In the genomic region with DNA sequence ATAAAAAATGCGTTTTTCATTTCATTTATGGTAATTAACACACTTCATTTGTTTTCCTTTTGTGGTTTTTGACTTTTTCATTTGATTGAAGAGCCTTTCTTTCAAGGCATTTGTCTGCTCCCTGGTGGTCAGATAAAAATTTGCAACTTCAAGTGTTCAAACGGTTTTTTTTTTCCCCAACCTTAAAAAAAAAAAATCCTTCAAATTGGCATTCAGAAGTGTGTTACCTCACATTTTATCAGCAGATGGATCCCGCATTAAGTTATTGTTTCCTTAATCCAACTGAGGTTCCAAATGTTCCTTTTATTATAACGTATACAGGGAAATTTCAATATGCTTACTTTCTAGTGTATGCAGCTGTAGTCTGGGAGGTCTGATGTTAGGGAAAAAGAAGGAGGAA, we compare ENCODE assay signal across 8 cellular contexts. TPM values are rescaled to one million over a fixed set of nuclear protein-coding genes. Genes with fewer than 3 reads are reported as not detected.
A peak's percentile ranks its signal among the peaks of the same experiment; 100 is the strongest.
DNase-seq lines count a peak whose midpoint lies in the region; ATAC-seq and TF ChIP-seq lines count a peak whose summit lies in the region.

No MANE protein-coding gene starts in this region.

- no peak overlapping the region for H3K4me3 ChIP-seq in BE2C (ENCODE audit: low read depth, low read length)
- H3K4me3 ChIP-seq in cardiac fibroblast (replicated peaks in 1 of 2; ENCODE audit: low read depth in 2 of 2, low read length in 2 of 2): no peak overlapping the region

- H3K4me1 Mint-ChIP-seq in nephron: peaks cover 29% of the 10 kb centered on the region
- H3K4me1 Mint-ChIP-seq in stimulated activated naive CD8-positive, alpha-beta T cell treated with anti-CD3 and anti-CD28 coated beads, Interleukin-15, amount 100 ng/mL, for 72 hours: no peaks in the 10 kb centered on the region

- no peaks in the 10 kb centered on the region for H3K36me3 ChIP-seq in BE2C

- H3K9me3 ChIP-seq in BE2C: no peaks in the 10 kb centered on the region

- ATAC-seq in GM19351 (IDR thresholded peaks at IDR 0.05; ENCODE audit: unreplicated experiment) (peak; percentile 33), GM19467 (IDR thresholded peaks at IDR 0.05; ENCODE audit: unreplicated experiment) (no peak), HG03159 (IDR thresholded peaks at IDR 0.05; ENCODE audit: unreplicated experiment) (no peak)
- ATAC-seq in stimulated activated naive CD8-positive, alpha-beta T cell treated with anti-CD3 and anti-CD28 coated beads, Interleukin-15, amount 100 ng/mL, for 72 hours: no peak

- H3K4me3 Mint-ChIP-seq in nephron: peak overlapping the region in 1 of 3 experiments; percentile 28
- H3K4me3 Mint-ChIP-seq in stimulated activated naive CD8-positive, alpha-beta T cell treated with anti-CD3 and anti-CD28 coated beads, Interleukin-15, amount 100 ng/mL, for 72 hours: no peak overlapping the region

- H3K36me3 Mint-ChIP-seq in nephron (ENCODE audit: low read depth): no peaks in the 10 kb centered on the region

- no peaks in the 10 kb centered on the region for H3K27me3 ChIP-seq in BE2C

- no peaks in the 10 kb centered on the region for H3K9me3 Mint-ChIP-seq in nephron
- no peaks in the 10 kb centered on the region for H3K9me3 Mint-ChIP-seq in stimulated activated naive CD8-positive, alpha-beta T cell treated with anti-CD3 and anti-CD28 coated beads, Interleukin-15, amount 100 ng/mL, for 72 hours

- H3K4me1 ChIP-seq in BE2C: peaks cover 4% of the 10 kb centered on the region; the same call in 1 of the 2 replicates

- no peaks in the 10 kb centered on the region for H3K27me3 Mint-ChIP-seq in nephron (ENCODE audit: low read depth)
- no peaks in the 10 kb centered on the region for H3K27me3 Mint-ChIP-seq in stimulated activated naive CD8-positive, alpha-beta T cell treated with anti-CD3 and anti-CD28 coated beads, Interleukin-15, amount 100 ng/mL, for 72 hours

- peak; percentile 15 for DNase-seq in BE2C
- peak; percentile 78 for DNase-seq in NCI-H2227 (lab: John Stamatoyannopoulos, UW; ENCODE audit: unreplicated experiment)
- peak; percentile 77 to 84 for DNase-seq in cardiac fibroblast (ENCODE audit: low read depth in 2 of 2)
- DNase-seq in stimulated activated naive CD8-positive, alpha-beta T cell treated with anti-CD3 and anti-CD28 coated beads, Interleukin-15, amount 100 ng/mL, for 72 hours: no peak

- H3K27ac Mint-ChIP-seq in nephron: peak overlapping the region; percentile 23 to 70 (median 44)
- no peak overlapping the region for H3K27ac Mint-ChIP-seq in stimulated activated naive CD8-positive, alpha-beta T cell treated with anti-CD3 and anti-CD28 coated beads, Interleukin-15, amount 100 ng/mL, for 72 hours

- TF ChIP-seq CTCF in BE2C (IDR thresholded peaks at IDR 0.05; ENCODE audit: low read depth, low read length) (peak; percentile 67), cardiac fibroblast (IDR thresholded peaks at IDR 0.05; ENCODE audit: low read depth, low read length) (peak; percentile 41), nephron (IDR thresholded peaks at IDR 0.05; ENCODE audit: unreplicated experiment in 3 of 3) (peak; percentile 64 to 81 (median 72))

RNA-seq across cellular contexts. Expression of a gene that starts 47.2 kb away (rescaled TPM):
- not detected for polyA plus RNA-seq in BE2C (2012; ENCODE audit: insufficient read depth, insufficient read length, low read depth)

RNA-seq across cellular contexts. Expression of a gene that starts 56.4 kb away (rescaled TPM):
- polyA plus RNA-seq in BE2C (2012; ENCODE audit: insufficient read depth, insufficient read length, low read depth): not detected

Comparison
In these comparisons a context has a peak if more than half of its experiments do, and no peak if none do; other contexts are left out.
1. DNase-seq: peak in BE2C (single experiment), NCI-H2227 (single experiment) and cardiac fibroblast (2 of 2); none in stimulated activated naive CD8-positive, alpha-beta T cell treated with anti-CD3 and anti-CD28 coated beads, Interleukin-15, amount 100 ng/mL, for 72 hours (0 of 2).
2. H3K27ac Mint-ChIP-seq: peak in nephron (3 of 3); none in stimulated activated naive CD8-positive, alpha-beta T cell treated with anti-CD3 and anti-CD28 coated beads, Interleukin-15, amount 100 ng/mL, for 72 hours (0 of 2).
3. Peak in every context shown above with its lines, with median percentiles within 50 percentile points of each other: CTCF ChIP-seq.